In genomic region chr14:21098134-21098891, GRCh38 we compare ENCODE assay signal across 1 cellular context.
A peak's percentile ranks its signal among the peaks of the same experiment; 100 is the strongest.
TF ChIP-seq lines count a peak whose summit lies in the region.

ZNF219 (minus strand) TSS chr14:21098655; CDS start chr14:21093591, 5,064 bp downstream.

TF ChIP-seq in HepG2, 621 proteins besides CTCF, POLR2A, EP300 and RAD21 (continued from another document and continues in another):
- TF ChIP-seq, protein P1, sequence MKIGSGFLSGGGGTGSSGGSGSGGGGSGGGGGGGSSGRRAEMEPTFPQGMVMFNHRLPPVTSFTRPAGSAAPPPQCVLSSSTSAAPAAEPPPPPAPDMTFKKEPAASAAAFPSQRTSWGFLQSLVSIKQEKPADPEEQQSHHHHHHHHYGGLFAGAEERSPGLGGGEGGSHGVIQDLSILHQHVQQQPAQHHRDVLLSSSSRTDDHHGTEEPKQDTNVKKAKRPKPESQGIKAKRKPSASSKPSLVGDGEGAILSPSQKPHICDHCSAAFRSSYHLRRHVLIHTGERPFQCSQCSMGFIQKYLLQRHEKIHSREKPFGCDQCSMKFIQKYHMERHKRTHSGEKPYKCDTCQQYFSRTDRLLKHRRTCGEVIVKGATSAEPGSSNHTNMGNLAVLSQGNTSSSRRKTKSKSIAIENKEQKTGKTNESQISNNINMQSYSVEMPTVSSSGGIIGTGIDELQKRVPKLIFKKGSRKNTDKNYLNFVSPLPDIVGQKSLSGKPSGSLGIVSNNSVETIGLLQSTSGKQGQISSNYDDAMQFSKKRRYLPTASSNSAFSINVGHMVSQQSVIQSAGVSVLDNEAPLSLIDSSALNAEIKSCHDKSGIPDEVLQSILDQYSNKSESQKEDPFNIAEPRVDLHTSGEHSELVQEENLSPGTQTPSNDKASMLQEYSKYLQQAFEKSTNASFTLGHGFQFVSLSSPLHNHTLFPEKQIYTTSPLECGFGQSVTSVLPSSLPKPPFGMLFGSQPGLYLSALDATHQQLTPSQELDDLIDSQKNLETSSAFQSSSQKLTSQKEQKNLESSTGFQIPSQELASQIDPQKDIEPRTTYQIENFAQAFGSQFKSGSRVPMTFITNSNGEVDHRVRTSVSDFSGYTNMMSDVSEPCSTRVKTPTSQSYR (CRISPR knock-in tag; IDR thresholded peaks at IDR 0.05; ENCODE audit: borderline replicate concordance): peak; percentile 70; the same call in 1 of the 2 replicates
- peak; percentile 76 for TF ChIP-seq RBFOX2 (IDR thresholded peaks at IDR 0.05; ENCODE audit: low read depth, low read length)
- no peak for TF ChIP-seq CREM (IDR thresholded peaks at IDR 0.05)
- no peak for TF ChIP-seq CREM (CRISPR knock-in tag; IDR thresholded peaks at IDR 0.05)
- TF ChIP-seq KLF9 (CRISPR knock-in tag; IDR thresholded peaks at IDR 0.05; ENCODE audit: low read depth): 0 out of 2 replicates have a peak, but pooled peaks have one; percentile 31
- TF ChIP-seq AHR (CRISPR knock-in tag; IDR thresholded peaks at IDR 0.05): no peak
- no peak for TF ChIP-seq NBN (conservative IDR thresholded peaks at IDR 0.05)
- peak; percentile 32; the same call in 1 of the 2 replicates for TF ChIP-seq RARA (CRISPR knock-in tag; IDR thresholded peaks at IDR 0.05)
- TF ChIP-seq, protein P2, sequence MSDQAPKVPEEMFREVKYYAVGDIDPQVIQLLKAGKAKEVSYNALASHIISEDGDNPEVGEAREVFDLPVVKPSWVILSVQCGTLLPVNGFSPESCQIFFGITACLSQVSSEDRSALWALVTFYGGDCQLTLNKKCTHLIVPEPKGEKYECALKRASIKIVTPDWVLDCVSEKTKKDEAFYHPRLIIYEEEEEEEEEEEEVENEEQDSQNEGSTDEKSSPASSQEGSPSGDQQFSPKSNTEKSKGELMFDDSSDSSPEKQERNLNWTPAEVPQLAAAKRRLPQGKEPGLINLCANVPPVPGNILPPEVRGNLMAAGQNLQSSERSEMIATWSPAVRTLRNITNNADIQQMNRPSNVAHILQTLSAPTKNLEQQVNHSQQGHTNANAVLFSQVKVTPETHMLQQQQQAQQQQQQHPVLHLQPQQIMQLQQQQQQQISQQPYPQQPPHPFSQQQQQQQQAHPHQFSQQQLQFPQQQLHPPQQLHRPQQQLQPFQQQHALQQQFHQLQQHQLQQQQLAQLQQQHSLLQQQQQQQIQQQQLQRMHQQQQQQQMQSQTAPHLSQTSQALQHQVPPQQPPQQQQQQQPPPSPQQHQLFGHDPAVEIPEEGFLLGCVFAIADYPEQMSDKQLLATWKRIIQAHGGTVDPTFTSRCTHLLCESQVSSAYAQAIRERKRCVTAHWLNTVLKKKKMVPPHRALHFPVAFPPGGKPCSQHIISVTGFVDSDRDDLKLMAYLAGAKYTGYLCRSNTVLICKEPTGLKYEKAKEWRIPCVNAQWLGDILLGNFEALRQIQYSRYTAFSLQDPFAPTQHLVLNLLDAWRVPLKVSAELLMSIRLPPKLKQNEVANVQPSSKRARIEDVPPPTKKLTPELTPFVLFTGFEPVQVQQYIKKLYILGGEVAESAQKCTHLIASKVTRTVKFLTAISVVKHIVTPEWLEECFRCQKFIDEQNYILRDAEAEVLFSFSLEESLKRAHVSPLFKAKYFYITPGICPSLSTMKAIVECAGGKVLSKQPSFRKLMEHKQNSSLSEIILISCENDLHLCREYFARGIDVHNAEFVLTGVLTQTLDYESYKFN (CRISPR knock-in tag; conservative IDR thresholded peaks at IDR 0.05): 0 out of 2 replicates have a peak, but pooled peaks have one; percentile 23
- TF ChIP-seq, protein P3, sequence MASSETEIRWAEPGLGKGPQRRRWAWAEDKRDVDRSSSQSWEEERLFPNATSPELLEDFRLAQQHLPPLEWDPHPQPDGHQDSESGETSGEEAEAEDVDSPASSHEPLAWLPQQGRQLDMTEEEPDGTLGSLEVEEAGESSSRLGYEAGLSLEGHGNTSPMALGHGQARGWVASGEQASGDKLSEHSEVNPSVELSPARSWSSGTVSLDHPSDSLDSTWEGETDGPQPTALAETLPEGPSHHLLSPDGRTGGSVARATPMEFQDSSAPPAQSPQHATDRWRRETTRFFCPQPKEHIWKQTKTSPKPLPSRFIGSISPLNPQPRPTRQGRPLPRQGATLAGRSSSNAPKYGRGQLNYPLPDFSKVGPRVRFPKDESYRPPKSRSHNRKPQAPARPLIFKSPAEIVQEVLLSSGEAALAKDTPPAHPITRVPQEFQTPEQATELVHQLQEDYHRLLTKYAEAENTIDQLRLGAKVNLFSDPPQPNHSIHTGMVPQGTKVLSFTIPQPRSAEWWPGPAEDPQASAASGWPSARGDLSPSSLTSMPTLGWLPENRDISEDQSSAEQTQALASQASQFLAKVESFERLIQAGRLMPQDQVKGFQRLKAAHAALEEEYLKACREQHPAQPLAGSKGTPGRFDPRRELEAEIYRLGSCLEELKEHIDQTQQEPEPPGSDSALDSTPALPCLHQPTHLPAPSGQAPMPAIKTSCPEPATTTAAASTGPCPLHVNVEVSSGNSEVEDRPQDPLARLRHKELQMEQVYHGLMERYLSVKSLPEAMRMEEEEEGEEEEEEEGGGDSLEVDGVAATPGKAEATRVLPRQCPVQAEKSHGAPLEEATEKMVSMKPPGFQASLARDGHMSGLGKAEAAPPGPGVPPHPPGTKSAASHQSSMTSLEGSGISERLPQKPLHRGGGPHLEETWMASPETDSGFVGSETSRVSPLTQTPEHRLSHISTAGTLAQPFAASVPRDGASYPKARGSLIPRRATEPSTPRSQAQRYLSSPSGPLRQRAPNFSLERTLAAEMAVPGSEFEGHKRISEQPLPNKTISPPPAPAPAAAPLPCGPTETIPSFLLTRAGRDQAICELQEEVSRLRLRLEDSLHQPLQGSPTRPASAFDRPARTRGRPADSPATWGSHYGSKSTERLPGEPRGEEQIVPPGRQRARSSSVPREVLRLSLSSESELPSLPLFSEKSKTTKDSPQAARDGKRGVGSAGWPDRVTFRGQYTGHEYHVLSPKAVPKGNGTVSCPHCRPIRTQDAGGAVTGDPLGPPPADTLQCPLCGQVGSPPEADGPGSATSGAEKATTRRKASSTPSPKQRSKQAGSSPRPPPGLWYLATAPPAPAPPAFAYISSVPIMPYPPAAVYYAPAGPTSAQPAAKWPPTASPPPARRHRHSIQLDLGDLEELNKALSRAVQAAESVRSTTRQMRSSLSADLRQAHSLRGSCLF (CRISPR knock-in tag; IDR thresholded peaks at IDR 0.05; ENCODE audit: borderline replicate concordance): no peak
- peak; percentile 73; the same call in 1 of the 2 replicates for TF ChIP-seq MXD4 (CRISPR knock-in tag; IDR thresholded peaks at IDR 0.05)
- no peak; the same call in 1 of the 2 replicates for TF ChIP-seq ZNF609 (CRISPR knock-in tag; IDR thresholded peaks at IDR 0.05; ENCODE audit: borderline replicate concordance)
- TF ChIP-seq ZBTB38 (CRISPR knock-in tag; IDR thresholded peaks at IDR 0.05): no peak
- TF ChIP-seq, protein P4, sequence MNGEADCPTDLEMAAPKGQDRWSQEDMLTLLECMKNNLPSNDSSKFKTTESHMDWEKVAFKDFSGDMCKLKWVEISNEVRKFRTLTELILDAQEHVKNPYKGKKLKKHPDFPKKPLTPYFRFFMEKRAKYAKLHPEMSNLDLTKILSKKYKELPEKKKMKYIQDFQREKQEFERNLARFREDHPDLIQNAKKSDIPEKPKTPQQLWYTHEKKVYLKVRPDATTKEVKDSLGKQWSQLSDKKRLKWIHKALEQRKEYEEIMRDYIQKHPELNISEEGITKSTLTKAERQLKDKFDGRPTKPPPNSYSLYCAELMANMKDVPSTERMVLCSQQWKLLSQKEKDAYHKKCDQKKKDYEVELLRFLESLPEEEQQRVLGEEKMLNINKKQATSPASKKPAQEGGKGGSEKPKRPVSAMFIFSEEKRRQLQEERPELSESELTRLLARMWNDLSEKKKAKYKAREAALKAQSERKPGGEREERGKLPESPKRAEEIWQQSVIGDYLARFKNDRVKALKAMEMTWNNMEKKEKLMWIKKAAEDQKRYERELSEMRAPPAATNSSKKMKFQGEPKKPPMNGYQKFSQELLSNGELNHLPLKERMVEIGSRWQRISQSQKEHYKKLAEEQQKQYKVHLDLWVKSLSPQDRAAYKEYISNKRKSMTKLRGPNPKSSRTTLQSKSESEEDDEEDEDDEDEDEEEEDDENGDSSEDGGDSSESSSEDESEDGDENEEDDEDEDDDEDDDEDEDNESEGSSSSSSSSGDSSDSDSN (CRISPR knock-in tag; IDR thresholded peaks at IDR 0.05): no peak; the same call in 1 of the 2 replicates
- no peak for TF ChIP-seq ZNF775 (CRISPR knock-in tag; IDR thresholded peaks at IDR 0.05; ENCODE audit: borderline replicate concordance)
- peak; percentile 87 for TF ChIP-seq TEAD3 (CRISPR knock-in tag; optimal IDR thresholded peaks at IDR 0.05; ENCODE audit: borderline replicate concordance)
- TF ChIP-seq ZNF296 (CRISPR knock-in tag; conservative IDR thresholded peaks at IDR 0.05): no peak
- TF ChIP-seq ZNF616 (CRISPR knock-in tag; IDR thresholded peaks at IDR 0.05; ENCODE audit: low read depth): no peak
- TF ChIP-seq ZNF556 (CRISPR knock-in tag; IDR thresholded peaks at IDR 0.05; ENCODE audit: borderline replicate concordance): peak; percentile 36; the same call in 1 of the 2 replicates
- peak; percentile 35; the same call in 1 of the 2 replicates for TF ChIP-seq SP5 (CRISPR knock-in tag; IDR thresholded peaks at IDR 0.05; ENCODE audit: borderline replicate concordance, low read depth)
- TF ChIP-seq RBM39 (IDR thresholded peaks at IDR 0.05; ENCODE audit: low read depth, low read length, poor library complexity, severe bottlenecking): peak; percentile 34
- TF ChIP-seq PCBP2 (optimal IDR thresholded peaks at IDR 0.05; ENCODE audit: low read depth, low read length, poor library complexity, severe bottlenecking): no peak
- TF ChIP-seq, protein P5, sequence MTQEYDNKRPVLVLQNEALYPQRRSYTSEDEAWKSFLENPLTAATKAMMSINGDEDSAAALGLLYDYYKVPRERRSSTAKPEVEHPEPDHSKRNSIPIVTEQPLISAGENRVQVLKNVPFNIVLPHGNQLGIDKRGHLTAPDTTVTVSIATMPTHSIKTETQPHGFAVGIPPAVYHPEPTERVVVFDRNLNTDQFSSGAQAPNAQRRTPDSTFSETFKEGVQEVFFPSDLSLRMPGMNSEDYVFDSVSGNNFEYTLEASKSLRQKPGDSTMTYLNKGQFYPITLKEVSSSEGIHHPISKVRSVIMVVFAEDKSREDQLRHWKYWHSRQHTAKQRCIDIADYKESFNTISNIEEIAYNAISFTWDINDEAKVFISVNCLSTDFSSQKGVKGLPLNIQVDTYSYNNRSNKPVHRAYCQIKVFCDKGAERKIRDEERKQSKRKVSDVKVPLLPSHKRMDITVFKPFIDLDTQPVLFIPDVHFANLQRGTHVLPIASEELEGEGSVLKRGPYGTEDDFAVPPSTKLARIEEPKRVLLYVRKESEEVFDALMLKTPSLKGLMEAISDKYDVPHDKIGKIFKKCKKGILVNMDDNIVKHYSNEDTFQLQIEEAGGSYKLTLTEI (CRISPR knock-in tag; conservative IDR thresholded peaks at IDR 0.05): no peak
- TF ChIP-seq GTF3A (CRISPR knock-in tag; conservative IDR thresholded peaks at IDR 0.05): no peak
- no peak for TF ChIP-seq ZNF652 (CRISPR knock-in tag; IDR thresholded peaks at IDR 0.05; ENCODE audit: borderline replicate concordance, low read depth)
- no peak for TF ChIP-seq ZNF768 (CRISPR knock-in tag; IDR thresholded peaks at IDR 0.05)
- TF ChIP-seq SMAD1 (CRISPR knock-in tag; IDR thresholded peaks at IDR 0.05; ENCODE audit: borderline replicate concordance, low read depth): no peak
- no peak for TF ChIP-seq CCAR2 (optimal IDR thresholded peaks at IDR 0.05; ENCODE audit: low read depth, low read length)
- no peak for TF ChIP-seq KLF12 (CRISPR knock-in tag; IDR thresholded peaks at IDR 0.05; ENCODE audit: borderline replicate concordance)
- TF ChIP-seq, protein P6, sequence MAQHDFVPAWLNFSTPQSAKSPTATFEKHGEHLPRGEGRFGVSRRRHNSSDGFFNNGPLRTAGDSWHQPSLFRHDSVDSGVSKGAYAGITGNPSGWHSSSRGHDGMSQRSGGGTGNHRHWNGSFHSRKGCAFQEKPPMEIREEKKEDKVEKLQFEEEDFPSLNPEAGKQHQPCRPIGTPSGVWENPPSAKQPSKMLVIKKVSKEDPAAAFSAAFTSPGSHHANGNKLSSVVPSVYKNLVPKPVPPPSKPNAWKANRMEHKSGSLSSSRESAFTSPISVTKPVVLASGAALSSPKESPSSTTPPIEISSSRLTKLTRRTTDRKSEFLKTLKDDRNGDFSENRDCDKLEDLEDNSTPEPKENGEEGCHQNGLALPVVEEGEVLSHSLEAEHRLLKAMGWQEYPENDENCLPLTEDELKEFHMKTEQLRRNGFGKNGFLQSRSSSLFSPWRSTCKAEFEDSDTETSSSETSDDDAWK (CRISPR knock-in tag; IDR thresholded peaks at IDR 0.05): no peak
- no peak for TF ChIP-seq FOXM1 (CRISPR knock-in tag; IDR thresholded peaks at IDR 0.05)
- no peak for TF ChIP-seq MZF1 (CRISPR knock-in tag; IDR thresholded peaks at IDR 0.05; ENCODE audit: borderline replicate concordance)
- no peak for TF ChIP-seq XBP1 (CRISPR knock-in tag; IDR thresholded peaks at IDR 0.05)
- TF ChIP-seq ZNF34 (CRISPR knock-in tag; IDR thresholded peaks at IDR 0.05; ENCODE audit: borderline replicate concordance): no peak
- peak; percentile 37; the same call in 1 of the 2 replicates for TF ChIP-seq TAF1 (CRISPR knock-in tag; IDR thresholded peaks at IDR 0.05)
- TF ChIP-seq MATR3 (CRISPR knock-in tag; IDR thresholded peaks at IDR 0.05): no peak
- peak; percentile 76 for TF ChIP-seq THAP11 (CRISPR knock-in tag; IDR thresholded peaks at IDR 0.05)
- no peak for TF ChIP-seq CBX5 (CRISPR knock-in tag; IDR thresholded peaks at IDR 0.05; ENCODE audit: borderline replicate concordance)
- no peak for TF ChIP-seq MED1 (CRISPR knock-in tag; IDR thresholded peaks at IDR 0.05)
